ENCODE assay signal across 1 cellular context in the genomic region with DNA sequence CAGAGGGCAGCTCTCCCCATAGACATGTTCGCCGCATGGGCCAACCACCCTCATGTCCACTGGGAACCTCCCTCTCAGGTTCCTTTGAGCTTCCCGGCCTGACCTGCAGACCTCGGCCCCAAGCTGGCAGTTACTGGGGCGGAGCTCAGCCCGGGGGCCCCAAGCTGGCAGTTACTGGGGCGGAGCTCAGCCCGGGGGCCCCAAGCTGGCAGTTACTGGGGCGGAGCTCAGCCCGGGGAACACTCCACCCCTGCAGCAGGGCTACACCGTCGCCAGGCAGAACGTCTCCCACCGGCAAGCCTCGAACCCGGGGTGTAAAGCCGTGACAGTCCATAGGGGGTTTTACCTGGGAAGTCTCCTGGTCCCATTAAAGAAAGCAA.
TF ChIP-seq lines count a peak whose summit lies in the region.
"Not testable (repeated sequence)": the region's sequence is repeated elsewhere in the genome, so short reads cannot be mapped to it uniquely, and the experiment has no call there.

No MANE protein-coding gene starts in this region.

TF ChIP-seq in HepG2, 621 proteins besides CTCF, POLR2A, EP300 and RAD21 (continued from another document and continues in another):
- TF ChIP-seq, protein P1, sequence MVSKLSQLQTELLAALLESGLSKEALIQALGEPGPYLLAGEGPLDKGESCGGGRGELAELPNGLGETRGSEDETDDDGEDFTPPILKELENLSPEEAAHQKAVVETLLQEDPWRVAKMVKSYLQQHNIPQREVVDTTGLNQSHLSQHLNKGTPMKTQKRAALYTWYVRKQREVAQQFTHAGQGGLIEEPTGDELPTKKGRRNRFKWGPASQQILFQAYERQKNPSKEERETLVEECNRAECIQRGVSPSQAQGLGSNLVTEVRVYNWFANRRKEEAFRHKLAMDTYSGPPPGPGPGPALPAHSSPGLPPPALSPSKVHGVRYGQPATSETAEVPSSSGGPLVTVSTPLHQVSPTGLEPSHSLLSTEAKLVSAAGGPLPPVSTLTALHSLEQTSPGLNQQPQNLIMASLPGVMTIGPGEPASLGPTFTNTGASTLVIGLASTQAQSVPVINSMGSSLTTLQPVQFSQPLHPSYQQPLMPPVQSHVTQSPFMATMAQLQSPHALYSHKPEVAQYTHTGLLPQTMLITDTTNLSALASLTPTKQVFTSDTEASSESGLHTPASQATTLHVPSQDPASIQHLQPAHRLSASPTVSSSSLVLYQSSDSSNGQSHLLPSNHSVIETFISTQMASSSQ (IDR thresholded peaks at IDR 0.05; ENCODE audit: low read depth), result not testable (repeated sequence)
- TF ChIP-seq, protein P1 (CRISPR knock-in tag; IDR thresholded peaks at IDR 0.05; ENCODE audit: borderline replicate concordance), result peak; percentile 29; the same call in 1 of the 2 replicates
- 0 out of 2 replicates have a peak, but pooled peaks have one; percentile 19 for TF ChIP-seq TCF7 (IDR thresholded peaks at IDR 0.05; ENCODE audit: low read depth)
- not testable (repeated sequence) for TF ChIP-seq SOX6 (IDR thresholded peaks at IDR 0.05)
- TF ChIP-seq SOX6 (CRISPR knock-in tag; IDR thresholded peaks at IDR 0.05), result peak; percentile 19; the same call in 1 of the 2 replicates
- TF ChIP-seq SP4 (CRISPR knock-in tag; IDR thresholded peaks at IDR 0.05), result peak; percentile 65; the same call in 1 of the 2 replicates
- TF ChIP-seq NR2F6 (IDR thresholded peaks at IDR 0.05), result peak; percentile 52; the same call in 1 of the 2 replicates
- peak; percentile 73 for TF ChIP-seq NR2F6 (CRISPR knock-in tag; IDR thresholded peaks at IDR 0.05)
- 0 out of 2 replicates have a peak, but pooled peaks have one; percentile 24 for TF ChIP-seq POLR2AphosphoS5 (IDR thresholded peaks at IDR 0.05; ENCODE audit: low read depth, low read length)
- peak; percentile 21; the same call in 1 of the 2 replicates for TF ChIP-seq NRL (CRISPR knock-in tag; IDR thresholded peaks at IDR 0.05; ENCODE audit: borderline replicate concordance)
- TF ChIP-seq, protein P2, sequence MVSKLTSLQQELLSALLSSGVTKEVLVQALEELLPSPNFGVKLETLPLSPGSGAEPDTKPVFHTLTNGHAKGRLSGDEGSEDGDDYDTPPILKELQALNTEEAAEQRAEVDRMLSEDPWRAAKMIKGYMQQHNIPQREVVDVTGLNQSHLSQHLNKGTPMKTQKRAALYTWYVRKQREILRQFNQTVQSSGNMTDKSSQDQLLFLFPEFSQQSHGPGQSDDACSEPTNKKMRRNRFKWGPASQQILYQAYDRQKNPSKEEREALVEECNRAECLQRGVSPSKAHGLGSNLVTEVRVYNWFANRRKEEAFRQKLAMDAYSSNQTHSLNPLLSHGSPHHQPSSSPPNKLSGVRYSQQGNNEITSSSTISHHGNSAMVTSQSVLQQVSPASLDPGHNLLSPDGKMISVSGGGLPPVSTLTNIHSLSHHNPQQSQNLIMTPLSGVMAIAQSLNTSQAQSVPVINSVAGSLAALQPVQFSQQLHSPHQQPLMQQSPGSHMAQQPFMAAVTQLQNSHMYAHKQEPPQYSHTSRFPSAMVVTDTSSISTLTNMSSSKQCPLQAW (CRISPR knock-in tag; IDR thresholded peaks at IDR 0.05), result 0 out of 2 replicates have a peak, but pooled peaks have one; percentile 22
- TF ChIP-seq RCOR2 (CRISPR knock-in tag; IDR thresholded peaks at IDR 0.05), result 0 out of 2 replicates have a peak, but pooled peaks have one; percentile 19
- TF ChIP-seq ZNF746 (CRISPR knock-in tag; IDR thresholded peaks at IDR 0.05), result peak; percentile 65; the same call in 1 of the 2 replicates
- TF ChIP-seq, protein P3, sequence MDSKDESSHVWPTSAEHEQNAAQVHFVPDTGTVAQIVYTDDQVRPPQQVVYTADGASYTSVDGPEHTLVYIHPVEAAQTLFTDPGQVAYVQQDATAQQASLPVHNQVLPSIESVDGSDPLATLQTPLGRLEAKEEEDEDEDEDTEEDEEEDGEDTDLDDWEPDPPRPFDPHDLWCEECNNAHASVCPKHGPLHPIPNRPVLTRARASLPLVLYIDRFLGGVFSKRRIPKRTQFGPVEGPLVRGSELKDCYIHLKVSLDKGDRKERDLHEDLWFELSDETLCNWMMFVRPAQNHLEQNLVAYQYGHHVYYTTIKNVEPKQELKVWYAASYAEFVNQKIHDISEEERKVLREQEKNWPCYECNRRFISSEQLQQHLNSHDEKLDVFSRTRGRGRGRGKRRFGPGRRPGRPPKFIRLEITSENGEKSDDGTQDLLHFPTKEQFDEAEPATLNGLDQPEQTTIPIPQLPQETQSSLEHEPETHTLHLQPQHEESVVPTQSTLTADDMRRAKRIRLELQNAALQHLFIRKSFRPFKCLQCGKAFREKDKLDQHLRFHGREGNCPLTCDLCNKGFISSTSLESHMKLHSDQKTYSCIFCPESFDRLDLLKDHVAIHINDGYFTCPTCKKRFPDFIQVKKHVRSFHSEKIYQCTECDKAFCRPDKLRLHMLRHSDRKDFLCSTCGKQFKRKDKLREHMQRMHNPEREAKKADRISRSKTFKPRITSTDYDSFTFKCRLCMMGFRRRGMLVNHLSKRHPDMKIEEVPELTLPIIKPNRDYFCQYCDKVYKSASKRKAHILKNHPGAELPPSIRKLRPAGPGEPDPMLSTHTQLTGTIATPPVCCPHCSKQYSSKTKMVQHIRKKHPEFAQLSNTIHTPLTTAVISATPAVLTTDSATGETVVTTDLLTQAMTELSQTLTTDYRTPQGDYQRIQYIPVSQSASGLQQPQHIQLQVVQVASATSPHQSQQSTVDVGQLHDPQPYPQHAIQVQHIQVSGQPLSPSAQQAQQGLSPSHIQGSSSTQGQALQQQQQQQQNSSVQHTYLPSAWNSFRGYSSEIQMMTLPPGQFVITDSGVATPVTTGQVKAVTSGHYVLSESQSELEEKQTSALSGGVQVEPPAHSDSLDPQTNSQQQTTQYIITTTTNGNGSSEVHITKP (CRISPR knock-in tag; IDR thresholded peaks at IDR 0.05; ENCODE audit: low read depth), result peak; percentile 89
- 0 out of 2 replicates have a peak, but pooled peaks have one; percentile 26 for TF ChIP-seq KDM2A (CRISPR knock-in tag; IDR thresholded peaks at IDR 0.05; ENCODE audit: borderline replicate concordance, low read depth)
- TF ChIP-seq, protein P4, sequence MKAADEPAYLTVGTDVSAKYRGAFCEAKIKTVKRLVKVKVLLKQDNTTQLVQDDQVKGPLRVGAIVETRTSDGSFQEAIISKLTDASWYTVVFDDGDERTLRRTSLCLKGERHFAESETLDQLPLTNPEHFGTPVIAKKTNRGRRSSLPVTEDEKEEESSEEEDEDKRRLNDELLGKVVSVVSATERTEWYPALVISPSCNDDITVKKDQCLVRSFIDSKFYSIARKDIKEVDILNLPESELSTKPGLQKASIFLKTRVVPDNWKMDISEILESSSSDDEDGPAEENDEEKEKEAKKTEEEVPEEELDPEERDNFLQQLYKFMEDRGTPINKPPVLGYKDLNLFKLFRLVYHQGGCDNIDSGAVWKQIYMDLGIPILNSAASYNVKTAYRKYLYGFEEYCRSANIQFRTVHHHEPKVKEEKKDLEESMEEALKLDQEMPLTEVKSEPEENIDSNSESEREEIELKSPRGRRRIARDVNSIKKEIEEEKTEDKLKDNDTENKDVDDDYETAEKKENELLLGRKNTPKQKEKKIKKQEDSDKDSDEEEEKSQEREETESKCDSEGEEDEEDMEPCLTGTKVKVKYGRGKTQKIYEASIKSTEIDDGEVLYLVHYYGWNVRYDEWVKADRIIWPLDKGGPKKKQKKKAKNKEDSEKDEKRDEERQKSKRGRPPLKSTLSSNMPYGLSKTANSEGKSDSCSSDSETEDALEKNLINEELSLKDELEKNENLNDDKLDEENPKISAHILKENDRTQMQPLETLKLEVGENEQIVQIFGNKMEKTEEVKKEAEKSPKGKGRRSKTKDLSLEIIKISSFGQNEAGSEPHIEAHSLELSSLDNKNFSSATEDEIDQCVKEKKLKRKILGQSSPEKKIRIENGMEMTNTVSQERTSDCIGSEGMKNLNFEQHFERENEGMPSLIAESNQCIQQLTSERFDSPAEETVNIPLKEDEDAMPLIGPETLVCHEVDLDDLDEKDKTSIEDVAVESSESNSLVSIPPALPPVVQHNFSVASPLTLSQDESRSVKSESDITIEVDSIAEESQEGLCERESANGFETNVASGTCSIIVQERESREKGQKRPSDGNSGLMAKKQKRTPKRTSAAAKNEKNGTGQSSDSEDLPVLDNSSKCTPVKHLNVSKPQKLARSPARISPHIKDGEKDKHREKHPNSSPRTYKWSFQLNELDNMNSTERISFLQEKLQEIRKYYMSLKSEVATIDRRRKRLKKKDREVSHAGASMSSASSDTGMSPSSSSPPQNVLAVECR (CRISPR knock-in tag; IDR thresholded peaks at IDR 0.05; ENCODE audit: borderline replicate concordance), result peak; percentile 21; the same call in 1 of the 2 replicates
- TF ChIP-seq RXRB (CRISPR knock-in tag; IDR thresholded peaks at IDR 0.05; ENCODE audit: borderline replicate concordance), result 0 out of 2 replicates have a peak, but pooled peaks have one; percentile 29
- peak; percentile 43; the same call in 1 of the 2 replicates for TF ChIP-seq SMAD3 (CRISPR knock-in tag; IDR thresholded peaks at IDR 0.05)
- TF ChIP-seq, protein P5, sequence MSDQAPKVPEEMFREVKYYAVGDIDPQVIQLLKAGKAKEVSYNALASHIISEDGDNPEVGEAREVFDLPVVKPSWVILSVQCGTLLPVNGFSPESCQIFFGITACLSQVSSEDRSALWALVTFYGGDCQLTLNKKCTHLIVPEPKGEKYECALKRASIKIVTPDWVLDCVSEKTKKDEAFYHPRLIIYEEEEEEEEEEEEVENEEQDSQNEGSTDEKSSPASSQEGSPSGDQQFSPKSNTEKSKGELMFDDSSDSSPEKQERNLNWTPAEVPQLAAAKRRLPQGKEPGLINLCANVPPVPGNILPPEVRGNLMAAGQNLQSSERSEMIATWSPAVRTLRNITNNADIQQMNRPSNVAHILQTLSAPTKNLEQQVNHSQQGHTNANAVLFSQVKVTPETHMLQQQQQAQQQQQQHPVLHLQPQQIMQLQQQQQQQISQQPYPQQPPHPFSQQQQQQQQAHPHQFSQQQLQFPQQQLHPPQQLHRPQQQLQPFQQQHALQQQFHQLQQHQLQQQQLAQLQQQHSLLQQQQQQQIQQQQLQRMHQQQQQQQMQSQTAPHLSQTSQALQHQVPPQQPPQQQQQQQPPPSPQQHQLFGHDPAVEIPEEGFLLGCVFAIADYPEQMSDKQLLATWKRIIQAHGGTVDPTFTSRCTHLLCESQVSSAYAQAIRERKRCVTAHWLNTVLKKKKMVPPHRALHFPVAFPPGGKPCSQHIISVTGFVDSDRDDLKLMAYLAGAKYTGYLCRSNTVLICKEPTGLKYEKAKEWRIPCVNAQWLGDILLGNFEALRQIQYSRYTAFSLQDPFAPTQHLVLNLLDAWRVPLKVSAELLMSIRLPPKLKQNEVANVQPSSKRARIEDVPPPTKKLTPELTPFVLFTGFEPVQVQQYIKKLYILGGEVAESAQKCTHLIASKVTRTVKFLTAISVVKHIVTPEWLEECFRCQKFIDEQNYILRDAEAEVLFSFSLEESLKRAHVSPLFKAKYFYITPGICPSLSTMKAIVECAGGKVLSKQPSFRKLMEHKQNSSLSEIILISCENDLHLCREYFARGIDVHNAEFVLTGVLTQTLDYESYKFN (CRISPR knock-in tag; conservative IDR thresholded peaks at IDR 0.05), result peak; percentile 92
- 0 out of 2 replicates have a peak, but pooled peaks have one; percentile 26 for TF ChIP-seq KMT2B (CRISPR knock-in tag; IDR thresholded peaks at IDR 0.05)
- 0 out of 2 replicates have a peak, but pooled peaks have one; percentile 46 for TF ChIP-seq SRY (CRISPR knock-in tag; IDR thresholded peaks at IDR 0.05)
- peak; percentile 23 for TF ChIP-seq TEAD3 (CRISPR knock-in tag; optimal IDR thresholded peaks at IDR 0.05; ENCODE audit: borderline replicate concordance)
- peak; percentile 72; the same call in 1 of the 2 replicates for TF ChIP-seq PHF21A (CRISPR knock-in tag; IDR thresholded peaks at IDR 0.05)
- TF ChIP-seq, protein P6, sequence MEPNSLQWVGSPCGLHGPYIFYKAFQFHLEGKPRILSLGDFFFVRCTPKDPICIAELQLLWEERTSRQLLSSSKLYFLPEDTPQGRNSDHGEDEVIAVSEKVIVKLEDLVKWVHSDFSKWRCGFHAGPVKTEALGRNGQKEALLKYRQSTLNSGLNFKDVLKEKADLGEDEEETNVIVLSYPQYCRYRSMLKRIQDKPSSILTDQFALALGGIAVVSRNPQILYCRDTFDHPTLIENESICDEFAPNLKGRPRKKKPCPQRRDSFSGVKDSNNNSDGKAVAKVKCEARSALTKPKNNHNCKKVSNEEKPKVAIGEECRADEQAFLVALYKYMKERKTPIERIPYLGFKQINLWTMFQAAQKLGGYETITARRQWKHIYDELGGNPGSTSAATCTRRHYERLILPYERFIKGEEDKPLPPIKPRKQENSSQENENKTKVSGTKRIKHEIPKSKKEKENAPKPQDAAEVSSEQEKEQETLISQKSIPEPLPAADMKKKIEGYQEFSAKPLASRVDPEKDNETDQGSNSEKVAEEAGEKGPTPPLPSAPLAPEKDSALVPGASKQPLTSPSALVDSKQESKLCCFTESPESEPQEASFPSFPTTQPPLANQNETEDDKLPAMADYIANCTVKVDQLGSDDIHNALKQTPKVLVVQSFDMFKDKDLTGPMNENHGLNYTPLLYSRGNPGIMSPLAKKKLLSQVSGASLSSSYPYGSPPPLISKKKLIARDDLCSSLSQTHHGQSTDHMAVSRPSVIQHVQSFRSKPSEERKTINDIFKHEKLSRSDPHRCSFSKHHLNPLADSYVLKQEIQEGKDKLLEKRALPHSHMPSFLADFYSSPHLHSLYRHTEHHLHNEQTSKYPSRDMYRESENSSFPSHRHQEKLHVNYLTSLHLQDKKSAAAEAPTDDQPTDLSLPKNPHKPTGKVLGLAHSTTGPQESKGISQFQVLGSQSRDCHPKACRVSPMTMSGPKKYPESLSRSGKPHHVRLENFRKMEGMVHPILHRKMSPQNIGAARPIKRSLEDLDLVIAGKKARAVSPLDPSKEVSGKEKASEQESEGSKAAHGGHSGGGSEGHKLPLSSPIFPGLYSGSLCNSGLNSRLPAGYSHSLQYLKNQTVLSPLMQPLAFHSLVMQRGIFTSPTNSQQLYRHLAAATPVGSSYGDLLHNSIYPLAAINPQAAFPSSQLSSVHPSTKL (CRISPR knock-in tag; IDR thresholded peaks at IDR 0.05), result peak; percentile 52; the same call in 1 of the 2 replicates
- 0 out of 2 replicates have a peak, but pooled peaks have one; percentile 50 for TF ChIP-seq ZNF761 (CRISPR knock-in tag; conservative IDR thresholded peaks at IDR 0.05)
